Comparison of ENCODE assay signal across 31 cellular contexts in the genomic region with DNA sequence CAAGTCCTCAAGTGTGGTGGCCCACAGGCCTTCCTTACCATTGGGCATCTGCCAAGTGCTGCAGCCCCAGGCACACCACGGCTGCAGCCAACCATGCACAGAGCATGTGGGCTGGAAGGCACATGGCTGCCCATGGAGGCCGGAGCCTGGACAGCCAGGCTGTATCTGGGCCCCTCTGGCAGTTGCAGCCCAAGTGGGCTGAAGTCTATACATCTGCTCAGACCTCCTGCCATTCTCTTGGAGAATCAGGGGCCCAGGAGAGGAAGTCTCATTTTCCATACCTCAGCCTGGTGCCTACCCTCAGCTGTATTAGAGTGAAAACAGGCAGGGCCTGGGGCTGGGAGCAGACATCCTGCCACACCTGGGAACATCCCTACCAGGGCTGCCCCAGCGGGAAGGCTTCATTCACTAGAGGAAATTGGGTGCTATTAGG. TPM values are rescaled to one million over a fixed set of nuclear protein-coding genes. Genes with fewer than 3 reads are reported as not detected.
DNase-seq lines count a peak whose midpoint lies in the region; ATAC-seq lines count a peak whose summit lies in the region.
"Had no signal": no experiment of that assay in that cellular context is flagged by ENCODE, and none has a peak within 500 bp of the region (broad histone marks: within the 10 kb centered on the region; RNA-seq: fewer than 3 reads in every experiment).

No MANE protein-coding gene starts in this region.

- H3K4me3 ChIP-seq in trophoblast cell (ENCODE audit: low read depth, low read length): no peak overlapping the region
- H3K4me3 ChIP-seq: adrenal gland, gastroesophageal sphincter, right lobe of liver, tibial artery had no signal

- H3K4me3 Mint-ChIP-seq in activated CD8-positive, alpha-beta memory T cell treated with anti-CD3 and anti-CD28 coated beads, Interleukin-2, amount 10 ng/mL, durations not matched to agents 7 days and 5 days: no peak overlapping the region
- H3K4me3 Mint-ChIP-seq: activated naive CD4-positive, alpha-beta T cell treated with anti-CD3 and anti-CD28 coated beads for 36 hours; CD4-positive, alpha-beta memory T cell; central memory CD8-positive, alpha-beta T cell; dendritic cell treated with granulocyte-macrophage colony-stimulating factor and Interleukin-4, amounts not matched to agents 40 ng/mL and 50 ng/mL, for 4 days; stimulated activated naive CD8-positive, alpha-beta T cell treated with anti-CD3 and anti-CD28 coated beads, Interleukin-15, Interleukin-2, amounts not matched to agents 100 ng/mL and 50 ng/mL, for 24 hours; T-helper 17 cell had no signal

- ATAC-seq in activated CD8-positive, alpha-beta memory T cell treated with anti-CD3 and anti-CD28 coated beads, Interleukin-2, amount 10 ng/mL, durations not matched to agents 7 days and 5 days: no peak
- no peak for ATAC-seq in HG03196 (IDR thresholded peaks at IDR 0.05; ENCODE audit: unreplicated experiment)
- ATAC-seq: activated CD4-positive, CD25-positive, alpha-beta regulatory T cell treated with anti-CD3 and anti-CD28 coated beads, Interleukin-2, amount 50 U/mL, for 24 hours; esophagus mucosa; gastroesophageal sphincter; right lobe of liver; Right ventricle myocardium inferior; T-helper 17 cell had no signal

- peaks cover 5% of the 10 kb centered on the region for H3K79me1 ChIP-seq in trophoblast cell (ENCODE audit: low read length)

- no peak overlapping the region for H3K18ac ChIP-seq in trophoblast cell (ENCODE audit: low read length)

- no peak overlapping the region for H3K4ac ChIP-seq in trophoblast cell (ENCODE audit: low read depth, low read length)

- peak overlapping the region; percentile 23 for H2BK12ac ChIP-seq in trophoblast cell (ENCODE audit: low read length)

- H3K14ac ChIP-seq in trophoblast cell (ENCODE audit: low read length): no peak overlapping the region

- peak; percentile 10 for DNase-seq in activated CD8-positive, alpha-beta memory T cell treated with anti-CD3 and anti-CD28 coated beads, Interleukin-2, amount 50 U/mL, for 48 hours
- DNase-seq in activated CD8-positive, alpha-beta memory T cell treated with anti-CD3 and anti-CD28 coated beads, Interleukin-2, amount 10 ng/mL, durations not matched to agents 7 days and 5 days: no peak
- DNase-seq in foreskin melanocyte: peak; percentile 5
- DNase-seq in trophoblast cell: no peak
- DNase-seq in NOMO-1 treated with dmso at 0.1 percent for 144 hours (lab: John Stamatoyannopoulos, UW; ENCODE audit: unreplicated experiment): no peak
- DNase-seq in cardiac septum (ENCODE audit: low spot score): no peak
- DNase-seq in posterior vena cava (ENCODE audit: low spot score): no peak
- DNase-seq: activated CD4-positive, alpha-beta T cell treated with anti-CD3 and anti-CD28 coated beads, Interleukin-2, amount 50 U/mL, for 4 hours; activated naive CD4-positive, alpha-beta T cell treated with anti-CD3 and anti-CD28 coated beads for 36 hours; adrenal gland; CD4-positive, alpha-beta memory T cell; KBM-7; NCI-H1105; NCI-H187 treated with DMSO at 0.1 percent for 48 hours; NCI-H2171; stimulated activated CD8-positive, alpha-beta memory T cell treated with anti-CD3 and anti-CD28 coated beads, Interleukin-4, amount 100 ng/mL, for 48 hours; T-helper 17 cell had no signal

- no CpG with 5 or more reads among the region's 3 CpGs for WGBS in trophoblast cell (ENCODE audit: extremely low coverage, insufficient coverage, insufficient read length)

- H4K91ac ChIP-seq in trophoblast cell (ENCODE audit: low read depth, low read length): no peak overlapping the region

- no peaks in the 10 kb centered on the region for H3K36me3 ChIP-seq in trophoblast cell (ENCODE audit: control insufficient read depth in 1 of 2, insufficient read depth in 2 of 2, low read length in 2 of 2)
- H3K36me3 ChIP-seq: adrenal gland, gastroesophageal sphincter, right lobe of liver, tibial artery had no signal

- no peaks in the 10 kb centered on the region for H3K79me2 ChIP-seq in trophoblast cell (ENCODE audit: control insufficient read depth, insufficient read depth, low read length, poor library complexity)

- peaks cover 8% of the 10 kb centered on the region for H3K27me3 Mint-ChIP-seq in activated CD8-positive, alpha-beta memory T cell treated with anti-CD3 and anti-CD28 coated beads, Interleukin-2, amount 10 ng/mL, durations not matched to agents 7 days and 5 days
- H3K27me3 Mint-ChIP-seq: dendritic cell treated with granulocyte-macrophage colony-stimulating factor and Interleukin-4, amounts not matched to agents 40 ng/mL and 50 ng/mL, for 4 days; stimulated activated naive CD8-positive, alpha-beta T cell treated with anti-CD3 and anti-CD28 coated beads, Interleukin-15, Interleukin-2, amounts not matched to agents 100 ng/mL and 50 ng/mL, for 24 hours had no signal

- H3K27ac Mint-ChIP-seq in activated CD8-positive, alpha-beta memory T cell treated with anti-CD3 and anti-CD28 coated beads, Interleukin-2, amount 10 ng/mL, durations not matched to agents 7 days and 5 days: no peak overlapping the region
- H3K27ac Mint-ChIP-seq: activated naive CD4-positive, alpha-beta T cell treated with anti-CD3 and anti-CD28 coated beads for 36 hours; CD4-positive, alpha-beta memory T cell; dendritic cell treated with granulocyte-macrophage colony-stimulating factor and Interleukin-4, amounts not matched to agents 40 ng/mL and 50 ng/mL, for 4 days; stimulated activated naive CD8-positive, alpha-beta T cell treated with anti-CD3 and anti-CD28 coated beads, Interleukin-15, Interleukin-2, amounts not matched to agents 100 ng/mL and 50 ng/mL, for 24 hours; T-helper 17 cell had no signal

- peaks cover 6% of the 10 kb centered on the region for H3K9me3 ChIP-seq in trophoblast cell (ENCODE audit: insufficient read depth, low read depth, low read length)
- H3K9me3 ChIP-seq: adrenal gland, right lobe of liver had no signal

- no peaks in the 10 kb centered on the region for H3K4me1 Mint-ChIP-seq in activated CD8-positive, alpha-beta memory T cell treated with anti-CD3 and anti-CD28 coated beads, Interleukin-2, amount 10 ng/mL, durations not matched to agents 7 days and 5 days
- H3K4me1 Mint-ChIP-seq: CD4-positive, alpha-beta memory T cell; central memory CD8-positive, alpha-beta T cell; T-helper 17 cell had no signal

- no peaks in the 10 kb centered on the region for H3K36me3 Mint-ChIP-seq in activated CD8-positive, alpha-beta memory T cell treated with anti-CD3 and anti-CD28 coated beads, Interleukin-2, amount 10 ng/mL, durations not matched to agents 7 days and 5 days
- H3K36me3 Mint-ChIP-seq: CD4-positive, alpha-beta memory T cell had no signal

- H3K4me1 ChIP-seq in trophoblast cell (ENCODE audit: control insufficient read depth in 1 of 2, insufficient read depth in 2 of 2, low read length in 2 of 2): peaks cover 0 to 2% of the 10 kb centered on the region in 2 experiments
- H3K4me1 ChIP-seq: adrenal gland, gastroesophageal sphincter, right lobe of liver, tibial artery had no signal

- H3K9me3 Mint-ChIP-seq in activated CD8-positive, alpha-beta memory T cell treated with anti-CD3 and anti-CD28 coated beads, Interleukin-2, amount 10 ng/mL, durations not matched to agents 7 days and 5 days (ENCODE audit: low read depth): no peaks in the 10 kb centered on the region
- H3K9me3 Mint-ChIP-seq: activated naive CD4-positive, alpha-beta T cell treated with anti-CD3 and anti-CD28 coated beads for 36 hours; central memory CD8-positive, alpha-beta T cell; dendritic cell treated with granulocyte-macrophage colony-stimulating factor and Interleukin-4, amounts not matched to agents 40 ng/mL and 50 ng/mL, for 4 days; stimulated activated naive CD8-positive, alpha-beta T cell treated with anti-CD3 and anti-CD28 coated beads, Interleukin-15, Interleukin-2, amounts not matched to agents 100 ng/mL and 50 ng/mL, for 24 hours had no signal

- H3K4me2 ChIP-seq in trophoblast cell (ENCODE audit: low read length): no peak overlapping the region

- H3K27ac ChIP-seq in trophoblast cell (ENCODE audit: low read depth, low read length): no peak overlapping the region
- H3K27ac ChIP-seq: gastroesophageal sphincter, right lobe of liver, tibial artery had no signal

- H4K12ac ChIP-seq in trophoblast cell (ENCODE audit: low read depth, low read length): no peak overlapping the region

- no peaks in the 10 kb centered on the region for H3K27me3 ChIP-seq in trophoblast cell (ENCODE audit: insufficient read depth, low read length)
- H3K27me3 ChIP-seq: adrenal gland, gastroesophageal sphincter, right lobe of liver, tibial artery had no signal

- no peak overlapping the region for H4K8ac ChIP-seq in trophoblast cell (ENCODE audit: low read depth, low read length)

- H2AFZ ChIP-seq in trophoblast cell (ENCODE audit: insufficient read depth, low read length, poor library complexity): no peak overlapping the region

- no peak overlapping the region for H3K23ac ChIP-seq in trophoblast cell (ENCODE audit: low read length)

- CTCF ChIA-PET in activated CD8-positive, alpha-beta memory T cell treated with anti-CD3 and anti-CD28 coated beads, Interleukin-2, amount 10 ng/mL, durations not matched to agents 7 days and 5 days (lab: Charles Lee): no interaction called here

- no peak overlapping the region for H3K9ac ChIP-seq in trophoblast cell (ENCODE audit: low read length)

- no peak overlapping the region for H2BK120ac ChIP-seq in trophoblast cell (ENCODE audit: insufficient read depth, low read length, poor library complexity)

- no peak overlapping the region for H2AK5ac ChIP-seq in trophoblast cell (ENCODE audit: low read length)

- intact Hi-C loops in cardiac septum (cut with DNase I) (no loop called here), posterior vena cava (cut with DNase I) (no loop called here)

- H2BK5ac ChIP-seq in trophoblast cell (ENCODE audit: low read depth, low read length, poor library complexity): no peak overlapping the region

RNA-seq across cellular contexts. Expression of gene SLCO2A1, which starts 47.9 kb away (rescaled TPM):
- not detected for total RNA-seq in activated CD8-positive, alpha-beta memory T cell treated with anti-CD3 and anti-CD28 coated beads, Interleukin-2, amount 10 ng/mL, durations not matched to agents 7 days and 5 days
- polyA plus RNA-seq in trophoblast cell (2013): 416 and 421 TPM in 2 replicates
- total RNA-seq in cardiac septum (59.2 TPM), posterior vena cava (100 to 1,000 TPM in 1 of 2 donors, 10 to 100 TPM in 1; 87.8 to 102 TPM)
- total RNA-seq: A172; activated naive CD4-positive, alpha-beta T cell treated with anti-CD3 and anti-CD28 coated beads for 36 hours; CD4-positive, alpha-beta memory T cell; NCI-H460; OCI-LY7 had no signal
- polyA plus RNA-seq: CD4-positive, alpha-beta memory T cell; neural cell had no signal

Comparison
In these comparisons a context has a peak if more than half of its experiments do, and no peak if none do; other contexts are left out.
1. DNase-seq: peak in activated CD8-positive, alpha-beta memory T cell treated with anti-CD3 and anti-CD28 coated beads, Interleukin-2, amount 50 U/mL, for 48 hours (single experiment) and foreskin melanocyte (single experiment); none in activated CD8-positive, alpha-beta memory T cell treated with anti-CD3 and anti-CD28 coated beads, Interleukin-2, amount 10 ng/mL, durations not matched to agents 7 days and 5 days (single experiment), trophoblast cell (0 of 2), NOMO-1 treated with dmso at 0.1 percent for 144 hours (single experiment), cardiac septum (single experiment) and posterior vena cava (single experiment).
2. RNA of gene SLCO2A1, which starts 47.9 kb away (total RNA-seq): 87.8 to 102 TPM in posterior vena cava and 59.2 TPM in cardiac septum (single experiment); not detected in activated CD8-positive, alpha-beta memory T cell treated with anti-CD3 and anti-CD28 coated beads, Interleukin-2, amount 10 ng/mL, durations not matched to agents 7 days and 5 days; every median in the first group is over 10 times any median in the second.